Comparison of ENCODE assay signal across 12 cellular contexts in the genomic region with DNA sequence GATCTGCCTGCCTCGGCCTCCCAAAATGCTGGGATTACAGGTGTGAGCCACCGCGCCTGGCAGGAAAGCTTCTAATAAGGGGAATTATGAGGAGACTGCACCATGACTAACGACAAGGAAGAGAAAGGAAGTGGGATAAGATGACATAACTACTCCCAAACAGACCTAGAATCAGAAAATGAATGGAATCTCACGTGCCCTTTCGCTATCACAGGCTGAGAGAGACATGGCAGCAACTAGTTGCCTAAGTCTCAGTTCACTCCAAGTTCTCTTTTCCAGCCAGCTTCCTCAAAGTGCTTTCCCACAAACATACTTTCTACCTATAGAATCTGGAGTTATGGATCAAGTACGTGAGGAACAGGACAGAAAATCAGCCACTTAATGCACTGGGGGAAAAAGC. TPM values are rescaled to one million over a fixed set of nuclear protein-coding genes. Genes with fewer than 3 reads are reported as not detected.
DNase-seq lines count a peak whose midpoint lies in the region; ATAC-seq and TF ChIP-seq lines count a peak whose summit lies in the region.
"Had no signal": no experiment of that assay in that cellular context is flagged by ENCODE, and none has a peak within 500 bp of the region (broad histone marks: within the 10 kb centered on the region; RNA-seq: fewer than 3 reads in every experiment).

No MANE protein-coding gene starts in this region.

- no peaks in the 10 kb centered on the region for H3K27me3 Mint-ChIP-seq in nephron (ENCODE audit: low read depth)

- peaks cover 30% of the 10 kb centered on the region for H3K36me3 ChIP-seq in HUES64 (ENCODE audit: insufficient read depth, low read length)
- no peaks in the 10 kb centered on the region for H3K36me3 ChIP-seq in mucosa of descending colon (ENCODE audit: low read depth)
- no peaks in the 10 kb centered on the region for H3K36me3 ChIP-seq in thyroid gland

- TF ChIP-seq CTCF in nephron (IDR thresholded peaks at IDR 0.05; ENCODE audit: unreplicated experiment in 3 of 3) (no peak), mucosa of descending colon (IDR thresholded peaks at IDR 0.05) (no peak), thyroid gland (IDR thresholded peaks at IDR 0.05) (no peak)

- intact Hi-C loops in mucosa of descending colon (cut with DNase I, micrococcal nuclease) = no loop called here
- intact Hi-C loops in thyroid gland (cut with DNase I) = no loop called here

- H3K9me3 ChIP-seq in HUES64 (ENCODE audit: insufficient read depth, low read depth, low read length) (no peaks in the 10 kb centered on the region), mucosa of descending colon (no peaks in the 10 kb centered on the region), thyroid gland (no peaks in the 10 kb centered on the region)
- H3K9me3 ChIP-seq: esophagus muscularis mucosa, left lung had no signal

- H3K4me3 ChIP-seq in HUES64 (ENCODE audit: low read length) (0 out of 2 replicates have a peak overlapping the region, but pooled peaks have one; percentile 12), mucosa of descending colon (no peak overlapping the region), thyroid gland (replicated peaks in 1 of 3) (no peak overlapping the region)

- H3K27ac Mint-ChIP-seq in nephron = peak overlapping the region; percentile 98 to 99 (median 99)

- peak overlapping the region; percentile 94 to 97 (median 96) for H3K4me3 Mint-ChIP-seq in nephron

- H3K9me3 Mint-ChIP-seq in nephron = no peaks in the 10 kb centered on the region

- 0 out of 2 replicates have a peak, but pooled peaks cover 4% of the 10 kb centered on the region for H3K4me1 ChIP-seq in HUES64 (ENCODE audit: insufficient read depth, low read length)
- peaks cover 17% of the 10 kb centered on the region for H3K4me1 ChIP-seq in mucosa of descending colon (ENCODE audit: low read depth)
- peaks cover 16 to 46% of the 10 kb centered on the region in 2 donors for H3K4me1 ChIP-seq in thyroid gland

- no peaks in the 10 kb centered on the region for H3K27me3 ChIP-seq in HUES64 (ENCODE audit: insufficient read depth, low read length)
- H3K27me3 ChIP-seq in thyroid gland = no peaks in the 10 kb centered on the region
- H3K27me3 ChIP-seq: esophagus muscularis mucosa, left lung had no signal

- peaks cover 55% of the 10 kb centered on the region for H3K4me1 Mint-ChIP-seq in nephron

- peaks cover 39% of the 10 kb centered on the region for H3K36me3 Mint-ChIP-seq in nephron (ENCODE audit: low read depth)

- ATAC-seq in GM21576 (IDR thresholded peaks at IDR 0.05; ENCODE audit: unreplicated experiment) (no peak), mucosa of descending colon (no peak)
- ATAC-seq: left lung had no signal

- WGBS in HUES64 = 93% methylated on average over 6 of the region's 7 CpGs
- WGBS in thyroid gland, 2 donors = 89 to 91% methylated on average over 7 of the region's 7 CpGs

- TF ChIP-seq POLR2A in thyroid gland (IDR thresholded peaks at IDR 0.05) = no peak

- DNase-seq in CD1c-positive myeloid dendritic cell (ENCODE audit: extremely low spot score) (peak; percentile 85), astrocyte of the hippocampus (ENCODE audit: low read depth, low spot score) (peak; percentile 28), mucosa of descending colon (no peak), thyroid gland (no peak), NCI-H1417 (lab: John Stamatoyannopoulos, UW) (no peak)
- DNase-seq: DMS 273 treated with DMSO at 0.1 percent for 48 hours, left lung, T-helper 9 cell had no signal

- H3K27ac ChIP-seq in HUES64 (ENCODE audit: low read depth, low read length) = no peak overlapping the region
- no peak overlapping the region for H3K27ac ChIP-seq in thyroid gland

- H3K9ac ChIP-seq in HUES64 (ENCODE audit: low read depth, low read length) = no peak overlapping the region

RNA-seq across cellular contexts. Expression of gene PI4KB, which starts 2.0 kb away (rescaled TPM):
- 20.9 TPM for polyA plus RNA-seq in HUES64 (2013, experiment 1 of 2)
- polyA plus RNA-seq in HUES64 (2013, experiment 2 of 2) = 19.0 TPM
- total RNA-seq in mucosa of descending colon = 10 to 100 TPM; 57.9 to 77.2 (median 58.9) TPM
- 100 to 1,000 TPM in 3 of 4 donors, 10 to 100 TPM in 1; 93.1 to 110 (median 107) TPM for total RNA-seq in thyroid gland

RNA-seq across cellular contexts. Expression of gene RFX5, which starts 21.8 kb away (rescaled TPM):
- 32.0 TPM for polyA plus RNA-seq in HUES64 (2013, experiment 1 of 2)
- 37.3 TPM for polyA plus RNA-seq in HUES64 (2013, experiment 2 of 2)
- 10 to 100 TPM; 20.5 to 45.3 (median 31.8) TPM for total RNA-seq in mucosa of descending colon
- 10 to 100 TPM; 36.0 to 69.9 (median 58.4) TPM for total RNA-seq in thyroid gland

RNA-seq across cellular contexts. Expression of gene ZNF687, which starts 43.1 kb away (rescaled TPM):
- 23.3 TPM for polyA plus RNA-seq in HUES64 (2013, experiment 1 of 2)
- 25.7 TPM for polyA plus RNA-seq in HUES64 (2013, experiment 2 of 2)
- total RNA-seq in mucosa of descending colon (10 to 100 TPM; 22.6 to 31.8 (median 29.7) TPM), thyroid gland (10 to 100 TPM; 24.2 to 38.0 (median 33.7) TPM)

RNA-seq across cellular contexts. Expression of gene SELENBP1, which starts 47.3 kb away (rescaled TPM):
- 18.6 TPM for polyA plus RNA-seq in HUES64 (2013, experiment 1 of 2)
- polyA plus RNA-seq in HUES64 (2013, experiment 2 of 2) = 25.8 TPM
- 1,000 to 10,000 TPM in 2 of 3 donors, 100 to 1,000 TPM in 1; 914 to 2,582 (median 1,654) TPM for total RNA-seq in mucosa of descending colon
- 100 to 1,000 TPM; 151 to 513 (median 310) TPM for total RNA-seq in thyroid gland

Comparison
In these comparisons a context has a peak if more than half of its experiments do, and no peak if none do; other contexts are left out.
1. DNase-seq: peak in CD1c-positive myeloid dendritic cell (single experiment) and astrocyte of the hippocampus (single experiment); none in mucosa of descending colon (0 of 3), thyroid gland (0 of 2) and NCI-H1417 (0 of 3).